In the genomic region with DNA sequence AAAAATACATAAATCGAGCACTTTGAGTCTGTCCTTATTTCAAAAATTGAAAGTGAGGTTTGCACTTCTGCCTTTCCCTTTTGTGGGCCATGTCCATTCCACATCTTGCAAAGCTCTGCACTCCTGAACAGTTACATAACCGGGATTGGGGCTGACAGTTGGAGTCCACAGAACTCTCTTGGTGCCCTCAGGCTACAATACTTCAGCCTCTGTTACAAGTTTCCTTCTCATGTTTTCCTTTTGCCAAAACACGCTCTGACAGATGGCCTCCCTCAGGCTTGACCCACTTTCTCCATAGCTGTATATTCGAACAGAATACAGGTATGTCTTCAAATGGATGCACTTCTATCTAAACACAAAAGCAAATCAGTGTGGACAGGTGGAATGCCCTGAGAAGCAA, we compare ENCODE assay signal across 13 cellular contexts.
A peak's percentile ranks its signal among the peaks of the same experiment; 100 is the strongest.
DNase-seq lines count a peak whose midpoint lies in the region; ATAC-seq and TF ChIP-seq lines count a peak whose summit lies in the region.
"Had no signal": no experiment of that assay in that cellular context is flagged by ENCODE, and none has a peak within 500 bp of the region (broad histone marks: within the 10 kb centered on the region; RNA-seq: fewer than 3 reads in every experiment).

No MANE protein-coding gene starts in this region.

- TF ChIP-seq CTCF in SK-N-SH (IDR thresholded peaks at IDR 0.05) (no peak), testis (IDR thresholded peaks at IDR 0.05) (no peak), CD14-positive monocyte (IDR thresholded peaks at IDR 0.05) (no peak), Caco-2 (IDR thresholded peaks at IDR 0.05; ENCODE audit: insufficient read depth in 1 of 2, low read depth in 1 of 2, low read length in 1 of 2, severe bottlenecking in 1 of 2, unreplicated experiment in 1 of 2) (no peak)

- H3K4me3 Mint-ChIP-seq in T-helper 17 cell (peak overlapping the region; percentile 45), CD14-positive monocyte (no peak overlapping the region), Caco-2 (ENCODE audit: unreplicated experiment) (no peak overlapping the region)
- H3K4me3 Mint-ChIP-seq: CD8-positive, alpha-beta memory T cell had no signal

- no peak overlapping the region for H3K4me2 ChIP-seq in SK-N-SH

- H3K27ac Mint-ChIP-seq in T-helper 17 cell (no peak overlapping the region), CD14-positive monocyte (no peak overlapping the region), Caco-2 (ENCODE audit: unreplicated experiment) (no peak overlapping the region)
- H3K27ac Mint-ChIP-seq: CD8-positive, alpha-beta memory T cell had no signal

- no peaks in the 10 kb centered on the region for H3K36me3 Mint-ChIP-seq in T-helper 17 cell (ENCODE audit: low read depth)
- no peaks in the 10 kb centered on the region for H3K36me3 Mint-ChIP-seq in CD14-positive monocyte
- no peaks in the 10 kb centered on the region for H3K36me3 Mint-ChIP-seq in Caco-2 (ENCODE audit: insufficient read depth, unreplicated experiment)
- H3K36me3 Mint-ChIP-seq: CD8-positive, alpha-beta memory T cell had no signal

- H3K9me3 ChIP-seq in SK-N-SH: no peaks in the 10 kb centered on the region
- H3K9me3 ChIP-seq in T-helper 17 cell (ENCODE audit: control insufficient read depth, low read length, poor library complexity, severe bottlenecking): no peaks in the 10 kb centered on the region
- no peaks in the 10 kb centered on the region for H3K9me3 ChIP-seq in testis
- no peaks in the 10 kb centered on the region for H3K9me3 ChIP-seq in Caco-2

- H3K27ac ChIP-seq in SK-N-SH (ENCODE audit: low read depth in 2 of 2, low read length in 1 of 2): no peak overlapping the region
- no peak overlapping the region for H3K27ac ChIP-seq in testis
- H3K27ac ChIP-seq: 22Rv1, GM23248 had no signal

- no TSS peak for BruUV-seq in Caco-2 (replicated peaks; lab: Mats Ljungman, UMichigan)

- 0 out of 4 replicates have a peak, but pooled peaks of 1 of the 2 experiments have one; percentile 10 for TF ChIP-seq EP300 in SK-N-SH (IDR thresholded peaks at IDR 0.05; ENCODE audit: borderline replicate concordance in 1 of 2, low read depth in 1 of 2, low read length in 1 of 2)

- no peaks in the 10 kb centered on the region for H4K20me1 ChIP-seq in SK-N-SH (ENCODE audit: insufficient read depth)

- no peaks in the 10 kb centered on the region for H3K9me2 ChIP-seq in SK-N-SH

- no peaks in the 10 kb centered on the region for H3F3A ChIP-seq in SK-N-SH (replicated peaks; ENCODE audit: insufficient read depth)

- ATAC-seq in SK-N-SH treated with all-trans-retinoic acid at 6 μM for 48 hours: no peak
- ATAC-seq in T-helper 17 cell: no peak
- no peak for ATAC-seq in left lobe of liver
- ATAC-seq: GM12878, HCT116 had no signal

- H3K36me3 ChIP-seq in SK-N-SH (replicated peaks in 1 of 2; ENCODE audit: control insufficient read depth in 1 of 2, insufficient read depth in 2 of 2, low read length in 1 of 2) (no peaks in the 10 kb centered on the region), testis (ENCODE audit: low read depth, missing control alignments) (no peaks in the 10 kb centered on the region), Caco-2 (ENCODE audit: control insufficient read depth, insufficient read depth, low read length) (no peaks in the 10 kb centered on the region)

- peak; percentile 29 for DNase-seq in SK-N-SH
- DNase-seq in T-helper 17 cell: no peak
- DNase-seq in left lobe of liver (ENCODE audit: low spot score): peak; percentile 6
- peak; percentile 2 for DNase-seq in testis
- DNase-seq in CD14-positive monocyte (ENCODE audit: low spot score): no peak
- no peak for DNase-seq in Caco-2
- DNase-seq: CD8-positive, alpha-beta memory T cell; DMS 273 treated with DMSO at 0.1 percent for 48 hours; GM23248 had no signal

- CTCF ChIA-PET in SK-N-SH (lab: Yijun Ruan, JAX): interaction anchor here (1.5 kb wide), 2 partner anchors 12 to 29 kb away, joined by 3 to 6 read pairs; no protein-coding TSS in a partner anchor
- CTCF ChIA-PET in Caco-2 (lab: Charles Lee): no interaction called here

- H3K4me1 Mint-ChIP-seq in T-helper 17 cell (peaks cover 2% of the 10 kb centered on the region), CD14-positive monocyte (no peaks in the 10 kb centered on the region), Caco-2 (ENCODE audit: low read depth, unreplicated experiment) (peaks cover 7% of the 10 kb centered on the region)
- H3K4me1 Mint-ChIP-seq: CD8-positive, alpha-beta memory T cell had no signal

- H3K4me3 ChIP-seq in SK-N-SH (ENCODE audit: low read depth in 2 of 2, low read length in 1 of 2): no peak overlapping the region
- no peak overlapping the region for H3K4me3 ChIP-seq in testis
- H3K4me3 ChIP-seq in Caco-2 (ENCODE audit: low read depth, low read length): no peak overlapping the region
- H3K4me3 ChIP-seq: GM12878, GM23248 had no signal

- no peaks in the 10 kb centered on the region for H3K27me3 Mint-ChIP-seq in T-helper 17 cell
- peaks cover 0 to 2% (median 0%) of the 10 kb centered on the region in 3 donors for H3K27me3 Mint-ChIP-seq in CD14-positive monocyte (ENCODE audit: low read depth in 3 of 3)
- peaks cover 3% of the 10 kb centered on the region for H3K27me3 Mint-ChIP-seq in Caco-2 (ENCODE audit: insufficient read depth, unreplicated experiment)
- H3K27me3 Mint-ChIP-seq: CD8-positive, alpha-beta memory T cell had no signal

- WGBS in SK-N-SH (ENCODE audit: low lambda C conversion rate): 10% methylated on average over 4 of the region's 4 CpGs
- WGBS in testis, 2 donors: 87 to 88% methylated on average over 4 of the region's 4 CpGs

- POLR2A ChIA-PET in SK-N-SH (lab: Yijun Ruan, JAX) (no interaction called here), Caco-2 (lab: Charles Lee) (no interaction called here)

- no peak for TF ChIP-seq RAD21 in SK-N-SH (IDR thresholded peaks at IDR 0.05; ENCODE audit: low read length)

- intact Hi-C loops in testis (cut with DNase I; ENCODE audit: low total_unique reads) (no loop called here), CD14-positive monocyte (cut with micrococcal nuclease) (no loop called here), Caco-2 (cut with micrococcal nuclease; ENCODE audit: unreplicated experiment) (no loop called here)

- H3K27me3 ChIP-seq in SK-N-SH (ENCODE audit: insufficient read depth) (no peaks in the 10 kb centered on the region), testis (no peaks in the 10 kb centered on the region), Caco-2 (replicated peaks; ENCODE audit: control insufficient read depth, insufficient read depth, low read length) (no peaks in the 10 kb centered on the region)

- H2AFZ ChIP-seq in SK-N-SH (ENCODE audit: low read depth): no peak overlapping the region
- H2AFZ ChIP-seq: GM23248 had no signal

- H3K79me2 ChIP-seq in SK-N-SH (ENCODE audit: insufficient read depth): no peaks in the 10 kb centered on the region

- no peak for TF ChIP-seq POLR2A in testis (IDR thresholded peaks at IDR 0.05)

- H3K9ac ChIP-seq in SK-N-SH: no peak overlapping the region
- H3K9ac ChIP-seq: GM23248 had no signal

- H3K9me3 Mint-ChIP-seq in CD14-positive monocyte (no peaks in the 10 kb centered on the region), Caco-2 (ENCODE audit: unreplicated experiment) (no peaks in the 10 kb centered on the region)
- H3K9me3 Mint-ChIP-seq: CD8-positive, alpha-beta memory T cell had no signal

- peaks cover 0 to 7% of the 10 kb centered on the region in 2 experiments; a peak in 1 of 4 replicates for H3K4me1 ChIP-seq in SK-N-SH (ENCODE audit: control insufficient read depth in 1 of 2, insufficient read depth in 2 of 2, low read depth in 1 of 2, low read length in 1 of 2)
- H3K4me1 ChIP-seq in testis: no peaks in the 10 kb centered on the region
- H3K4me1 ChIP-seq in Caco-2: peaks cover 8% of the 10 kb centered on the region; the same call in 1 of the 2 replicates

TF ChIP-seq in SK-N-SH, 30 proteins besides CTCF, POLR2A, EP300 and RAD21:
- no peak for TF ChIP-seq TCF12 (IDR thresholded peaks at IDR 0.05)
- no peak for TF ChIP-seq MEF2A (IDR thresholded peaks at IDR 0.05; ENCODE audit: borderline replicate concordance, low read depth)
- TF ChIP-seq ELF1 (IDR thresholded peaks at IDR 0.05): no peak
- no peak for TF ChIP-seq GABPA (IDR thresholded peaks at IDR 0.05; ENCODE audit: low read depth)
- TF ChIP-seq FOXJ3 (CRISPR knock-in tag; IDR thresholded peaks at IDR 0.05): no peak
- TF ChIP-seq NFIC (IDR thresholded peaks at IDR 0.05; ENCODE audit: borderline replicate concordance): no peak
- no peak for TF ChIP-seq MAX (IDR thresholded peaks at IDR 0.05; ENCODE audit: low read depth)
- no peak for TF ChIP-seq MXI1 (IDR thresholded peaks at IDR 0.05; ENCODE audit: low read depth, low read length)
TF ChIP-seq in SK-N-SH: peak in this region for 0.

TF ChIP-seq in SK-N-SH treated with all-trans-retinoic acid at 6 μM for 48 hours, 23 proteins besides CTCF, POLR2A, EP300 and RAD21 (continues in another document):
- TF ChIP-seq TSHZ2 (CRISPR knock-in tag; IDR thresholded peaks at IDR 0.05): no peak

Comparison
In these comparisons a context has a peak if more than half of its experiments do, and no peak if none do; other contexts are left out.
1. DNase-seq: peak in SK-N-SH (single experiment), left lobe of liver (single experiment) and testis (single experiment); none in T-helper 17 cell (0 of 3), CD14-positive monocyte (single experiment) and Caco-2 (0 of 2).